Comparison of ENCODE assay signal across 8 cellular contexts in the genomic region with DNA sequence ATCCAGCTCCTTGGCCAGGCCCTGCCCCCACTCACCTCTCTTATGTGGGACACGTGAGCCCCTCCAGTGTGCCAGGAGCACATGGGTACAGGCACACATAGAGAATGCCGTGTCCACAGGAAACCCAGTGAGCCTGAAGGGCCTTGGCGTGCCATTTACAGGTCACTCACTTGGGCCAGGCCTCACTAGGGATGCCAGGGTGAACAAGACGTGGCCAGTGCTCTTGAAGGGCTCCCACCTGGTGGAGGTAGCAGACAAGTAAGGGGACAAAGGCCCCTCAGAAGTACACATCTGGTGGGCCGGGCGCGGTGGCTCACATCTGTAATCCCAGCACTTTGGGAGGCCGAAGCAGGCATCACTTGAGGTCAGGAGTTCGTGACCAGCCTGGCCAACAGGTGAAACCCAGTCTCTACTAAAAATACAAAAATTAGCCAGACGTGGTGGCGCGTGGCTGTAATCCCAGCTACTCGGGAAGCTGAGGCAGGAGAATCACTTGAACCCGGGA. TPM values are rescaled to one million over a fixed set of nuclear protein-coding genes. Genes with fewer than 3 reads are reported as not detected.
"Had no signal": no experiment of that assay in that cellular context is flagged by ENCODE, and none has a peak within 500 bp of the region (broad histone marks: within the 10 kb centered on the region; RNA-seq: fewer than 3 reads in every experiment).

No MANE protein-coding gene starts in this region.

- DNase-seq: GM23248, GOT3, H7, HCEC 1CT, HFFc6 had no signal

- H2AFZ ChIP-seq: GM23248 had no signal

- H3K4me1 ChIP-seq: HAP-1 had no signal

- H3K9me3 ChIP-seq: HAP-1 had no signal

- H3K4me3 ChIP-seq: GM23248, GM23338, HAP-1 had no signal

- H3K4me2 ChIP-seq: GM23338 had no signal

- H3K27ac ChIP-seq: GM23248 had no signal

- H3K9ac ChIP-seq: GM23248 had no signal

- H3K36me3 ChIP-seq: HAP-1 had no signal

RNA-seq across cellular contexts. Expression of gene C1QL2, which starts 15.1 kb away (rescaled TPM):
- total RNA-seq: GM23248, H4, HFFc6 had no signal
- polyA plus RNA-seq: GM23248 had no signal
